In the genomic region with DNA sequence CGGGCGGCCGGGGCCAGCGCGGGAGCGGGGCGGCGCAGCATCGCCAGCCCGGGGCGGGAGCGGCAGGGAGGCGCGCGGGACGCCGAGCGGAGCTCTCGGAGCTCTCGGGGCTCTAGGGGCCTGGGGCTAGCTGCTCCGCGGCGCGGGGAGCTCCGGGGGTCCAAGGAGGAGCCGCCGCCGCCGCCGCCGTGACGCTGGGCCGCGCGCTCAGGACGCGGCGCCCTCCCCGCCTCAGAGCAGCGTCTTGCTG, we compare ENCODE assay signal across 1 cellular context.
TF ChIP-seq lines count a peak whose summit lies in the region.

No MANE protein-coding gene starts in this region.

TF ChIP-seq in K562, 482 proteins besides CTCF, POLR2A, EP300 and RAD21 (continued from another document):
- TF ChIP-seq TBP (optimal IDR thresholded peaks at IDR 0.05; ENCODE audit: low read depth, low read length) (peak; percentile 61), ZFX (CRISPR knock-in tag; IDR thresholded peaks at IDR 0.05) (peak; percentile 43; the same call in 1 of the 2 replicates), SRF (CRISPR knock-in tag; IDR thresholded peaks at IDR 0.05) (no peak), YY1 (IDR thresholded peaks at IDR 0.05; ENCODE audit: borderline replicate concordance in 1 of 3, control insufficient read depth in 1 of 3, extremely low read depth in 1 of 3, insufficient read depth in 3 of 3, insufficient read length in 1 of 3, insufficient replicate concordance in 2 of 3, low read depth in 1 of 3, low read length in 2 of 3) (no peak), ATF7 (IDR thresholded peaks at IDR 0.05) (no peak), RCOR1 (IDR thresholded peaks at IDR 0.05; ENCODE audit: borderline replicate concordance in 1 of 2, low read depth in 2 of 2, low read length in 2 of 2) (no peak; a peak in 1 of 4 replicates), MAFG (tag; conservative IDR thresholded peaks at IDR 0.05) (no peak), BDP1 (IDR thresholded peaks at IDR 0.05; ENCODE audit: insufficient read depth, insufficient read length) (no peak), POLR2AphosphoS5 (IDR thresholded peaks at IDR 0.05; ENCODE audit: control insufficient read depth, insufficient read depth, low read depth, low read length) (peak; percentile 51; the same call in 1 of the 2 replicates), ZNF561 (CRISPR knock-in tag; conservative IDR thresholded peaks at IDR 0.05) (no peak), CXXC5 (CRISPR knock-in tag; IDR thresholded peaks at IDR 0.05) (peak; percentile 72), PCBP2 (IDR thresholded peaks at IDR 0.05; ENCODE audit: low read depth, low read length, poor library complexity, severe bottlenecking) (no peak), PHF21A (IDR thresholded peaks at IDR 0.05; ENCODE audit: borderline replicate concordance, low read depth) (no peak), CREBBP (IDR thresholded peaks at IDR 0.05; ENCODE audit: low read depth, low read length) (no peak), GABPB1 (CRISPR knock-in tag; IDR thresholded peaks at IDR 0.05) (no peak), PHB2 (IDR thresholded peaks at IDR 0.05; ENCODE audit: low read depth) (no peak), TFAM (CRISPR knock-in tag; conservative IDR thresholded peaks at IDR 0.05) (no peak), CHD1 (IDR thresholded peaks at IDR 0.05; ENCODE audit: low read length) (no peak), ZNF347 (CRISPR knock-in tag; IDR thresholded peaks at IDR 0.05; ENCODE audit: low read depth) (no peak), ZNF584 (CRISPR knock-in tag; IDR thresholded peaks at IDR 0.05; ENCODE audit: low read depth) (no peak), CHCHD3 (CRISPR knock-in tag; IDR thresholded peaks at IDR 0.05) (no peak), SMAD2 (IDR thresholded peaks at IDR 0.05; ENCODE audit: low read depth, low read length) (no peak), ZFP36 (IDR thresholded peaks at IDR 0.05; ENCODE audit: low read depth, low read length, partially characterized antibody) (no peak), NBN (IDR thresholded peaks at IDR 0.05; ENCODE audit: low read depth) (no peak), NR1H2 (CRISPR knock-in tag; IDR thresholded peaks at IDR 0.05) (no peak), CREM (IDR thresholded peaks at IDR 0.05; ENCODE audit: low read depth) (0 out of 2 replicates have a peak, but pooled peaks have one; percentile 11), EP400 (IDR thresholded peaks at IDR 0.05) (no peak), CTBP1 (IDR thresholded peaks at IDR 0.05; ENCODE audit: borderline replicate concordance) (peak; percentile 74; the same call in 1 of the 2 replicates), ZNF316 (IDR thresholded peaks at IDR 0.05) (no peak), HCFC1 (IDR thresholded peaks at IDR 0.05; ENCODE audit: low read depth, low read length) (no peak), ZKSCAN1 (IDR thresholded peaks at IDR 0.05; ENCODE audit: low read depth, low read length) (no peak), ZNF140 (CRISPR knock-in tag; IDR thresholded peaks at IDR 0.05) (no peak), NCOR1 (IDR thresholded peaks at IDR 0.05) (no peak), HNRNPH1 (optimal IDR thresholded peaks at IDR 0.05; ENCODE audit: low read depth, low read length) (no peak), NUFIP1 (IDR thresholded peaks at IDR 0.05; ENCODE audit: partially characterized antibody) (no peak), KLF10 (CRISPR knock-in tag; IDR thresholded peaks at IDR 0.05) (no peak), CBX5 (IDR thresholded peaks at IDR 0.05; ENCODE audit: borderline replicate concordance, low read depth) (no peak), ZNF24 (IDR thresholded peaks at IDR 0.05) (0 out of 2 replicates have a peak, but pooled peaks have one; percentile 15), EZH2 (IDR thresholded peaks at IDR 0.05; ENCODE audit: borderline replicate concordance, low read depth, low read length) (no peak), L3MBTL2 (IDR thresholded peaks at IDR 0.05) (no peak), CREB1 (IDR thresholded peaks at IDR 0.05) (0 out of 2 replicates have a peak, but pooled peaks have one; percentile 34), CREB1 (CRISPR knock-in tag; IDR thresholded peaks at IDR 0.05) (no peak), DACH1 (IDR thresholded peaks at IDR 0.05; ENCODE audit: partially characterized antibody) (no peak), YBX1 (IDR thresholded peaks at IDR 0.05) (no peak), CBX1 (IDR thresholded peaks at IDR 0.05; ENCODE audit: low read depth) (no peak), SIN3B (IDR thresholded peaks at IDR 0.05; ENCODE audit: low read depth) (peak; percentile 72), RB1 (IDR thresholded peaks at IDR 0.05; ENCODE audit: low read depth) (peak; percentile 77), ZNF445 (CRISPR knock-in tag; IDR thresholded peaks at IDR 0.05; ENCODE audit: low read depth) (no peak), FOXM1 (IDR thresholded peaks at IDR 0.05; ENCODE audit: low read depth) (no peak), FOXM1 (CRISPR knock-in tag; IDR thresholded peaks at IDR 0.05; ENCODE audit: low read depth) (no peak), TCF7L2 (IDR thresholded peaks at IDR 0.05; ENCODE audit: low read depth, low read length) (no peak), CBFA2T2 (conservative IDR thresholded peaks at IDR 0.05) (no peak)
- TF ChIP-seq, protein P1, sequence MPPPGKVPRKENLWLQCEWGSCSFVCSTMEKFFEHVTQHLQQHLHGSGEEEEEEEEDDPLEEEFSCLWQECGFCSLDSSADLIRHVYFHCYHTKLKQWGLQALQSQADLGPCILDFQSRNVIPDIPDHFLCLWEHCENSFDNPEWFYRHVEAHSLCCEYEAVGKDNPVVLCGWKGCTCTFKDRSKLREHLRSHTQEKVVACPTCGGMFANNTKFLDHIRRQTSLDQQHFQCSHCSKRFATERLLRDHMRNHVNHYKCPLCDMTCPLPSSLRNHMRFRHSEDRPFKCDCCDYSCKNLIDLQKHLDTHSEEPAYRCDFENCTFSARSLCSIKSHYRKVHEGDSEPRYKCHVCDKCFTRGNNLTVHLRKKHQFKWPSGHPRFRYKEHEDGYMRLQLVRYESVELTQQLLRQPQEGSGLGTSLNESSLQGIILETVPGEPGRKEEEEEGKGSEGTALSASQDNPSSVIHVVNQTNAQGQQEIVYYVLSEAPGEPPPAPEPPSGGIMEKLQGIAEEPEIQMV (tag; conservative IDR thresholded peaks at IDR 0.05; ENCODE audit: low read depth) = no peak
- TF ChIP-seq, protein P2, sequence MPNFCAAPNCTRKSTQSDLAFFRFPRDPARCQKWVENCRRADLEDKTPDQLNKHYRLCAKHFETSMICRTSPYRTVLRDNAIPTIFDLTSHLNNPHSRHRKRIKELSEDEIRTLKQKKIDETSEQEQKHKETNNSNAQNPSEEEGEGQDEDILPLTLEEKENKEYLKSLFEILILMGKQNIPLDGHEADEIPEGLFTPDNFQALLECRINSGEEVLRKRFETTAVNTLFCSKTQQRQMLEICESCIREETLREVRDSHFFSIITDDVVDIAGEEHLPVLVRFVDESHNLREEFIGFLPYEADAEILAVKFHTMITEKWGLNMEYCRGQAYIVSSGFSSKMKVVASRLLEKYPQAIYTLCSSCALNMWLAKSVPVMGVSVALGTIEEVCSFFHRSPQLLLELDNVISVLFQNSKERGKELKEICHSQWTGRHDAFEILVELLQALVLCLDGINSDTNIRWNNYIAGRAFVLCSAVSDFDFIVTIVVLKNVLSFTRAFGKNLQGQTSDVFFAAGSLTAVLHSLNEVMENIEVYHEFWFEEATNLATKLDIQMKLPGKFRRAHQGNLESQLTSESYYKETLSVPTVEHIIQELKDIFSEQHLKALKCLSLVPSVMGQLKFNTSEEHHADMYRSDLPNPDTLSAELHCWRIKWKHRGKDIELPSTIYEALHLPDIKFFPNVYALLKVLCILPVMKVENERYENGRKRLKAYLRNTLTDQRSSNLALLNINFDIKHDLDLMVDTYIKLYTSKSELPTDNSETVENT (CRISPR knock-in tag; IDR thresholded peaks at IDR 0.05) = peak; percentile 45; the same call in 1 of the 2 replicates
- TF ChIP-seq, protein P3, sequence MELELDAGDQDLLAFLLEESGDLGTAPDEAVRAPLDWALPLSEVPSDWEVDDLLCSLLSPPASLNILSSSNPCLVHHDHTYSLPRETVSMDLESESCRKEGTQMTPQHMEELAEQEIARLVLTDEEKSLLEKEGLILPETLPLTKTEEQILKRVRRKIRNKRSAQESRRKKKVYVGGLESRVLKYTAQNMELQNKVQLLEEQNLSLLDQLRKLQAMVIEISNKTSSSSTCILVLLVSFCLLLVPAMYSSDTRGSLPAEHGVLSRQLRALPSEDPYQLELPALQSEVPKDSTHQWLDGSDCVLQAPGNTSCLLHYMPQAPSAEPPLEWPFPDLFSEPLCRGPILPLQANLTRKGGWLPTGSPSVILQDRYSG (tag; conservative IDR thresholded peaks at IDR 0.05; ENCODE audit: low read depth) = no peak
- TF ChIP-seq, protein P4, sequence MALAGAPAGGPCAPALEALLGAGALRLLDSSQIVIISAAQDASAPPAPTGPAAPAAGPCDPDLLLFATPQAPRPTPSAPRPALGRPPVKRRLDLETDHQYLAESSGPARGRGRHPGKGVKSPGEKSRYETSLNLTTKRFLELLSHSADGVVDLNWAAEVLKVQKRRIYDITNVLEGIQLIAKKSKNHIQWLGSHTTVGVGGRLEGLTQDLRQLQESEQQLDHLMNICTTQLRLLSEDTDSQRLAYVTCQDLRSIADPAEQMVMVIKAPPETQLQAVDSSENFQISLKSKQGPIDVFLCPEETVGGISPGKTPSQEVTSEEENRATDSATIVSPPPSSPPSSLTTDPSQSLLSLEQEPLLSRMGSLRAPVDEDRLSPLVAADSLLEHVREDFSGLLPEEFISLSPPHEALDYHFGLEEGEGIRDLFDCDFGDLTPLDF (CRISPR knock-in tag; IDR thresholded peaks at IDR 0.05) = no peak
- TF ChIP-seq, protein P5, sequence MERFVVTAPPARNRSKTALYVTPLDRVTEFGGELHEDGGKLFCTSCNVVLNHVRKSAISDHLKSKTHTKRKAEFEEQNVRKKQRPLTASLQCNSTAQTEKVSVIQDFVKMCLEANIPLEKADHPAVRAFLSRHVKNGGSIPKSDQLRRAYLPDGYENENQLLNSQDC (CRISPR knock-in tag; IDR thresholded peaks at IDR 0.05) = no peak
- TF ChIP-seq, protein P6, sequence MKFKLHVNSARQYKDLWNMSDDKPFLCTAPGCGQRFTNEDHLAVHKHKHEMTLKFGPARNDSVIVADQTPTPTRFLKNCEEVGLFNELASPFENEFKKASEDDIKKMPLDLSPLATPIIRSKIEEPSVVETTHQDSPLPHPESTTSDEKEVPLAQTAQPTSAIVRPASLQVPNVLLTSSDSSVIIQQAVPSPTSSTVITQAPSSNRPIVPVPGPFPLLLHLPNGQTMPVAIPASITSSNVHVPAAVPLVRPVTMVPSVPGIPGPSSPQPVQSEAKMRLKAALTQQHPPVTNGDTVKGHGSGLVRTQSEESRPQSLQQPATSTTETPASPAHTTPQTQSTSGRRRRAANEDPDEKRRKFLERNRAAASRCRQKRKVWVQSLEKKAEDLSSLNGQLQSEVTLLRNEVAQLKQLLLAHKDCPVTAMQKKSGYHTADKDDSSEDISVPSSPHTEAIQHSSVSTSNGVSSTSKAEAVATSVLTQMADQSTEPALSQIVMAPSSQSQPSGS (CRISPR knock-in tag; IDR thresholded peaks at IDR 0.05) = no peak
- TF ChIP-seq, protein P7, sequence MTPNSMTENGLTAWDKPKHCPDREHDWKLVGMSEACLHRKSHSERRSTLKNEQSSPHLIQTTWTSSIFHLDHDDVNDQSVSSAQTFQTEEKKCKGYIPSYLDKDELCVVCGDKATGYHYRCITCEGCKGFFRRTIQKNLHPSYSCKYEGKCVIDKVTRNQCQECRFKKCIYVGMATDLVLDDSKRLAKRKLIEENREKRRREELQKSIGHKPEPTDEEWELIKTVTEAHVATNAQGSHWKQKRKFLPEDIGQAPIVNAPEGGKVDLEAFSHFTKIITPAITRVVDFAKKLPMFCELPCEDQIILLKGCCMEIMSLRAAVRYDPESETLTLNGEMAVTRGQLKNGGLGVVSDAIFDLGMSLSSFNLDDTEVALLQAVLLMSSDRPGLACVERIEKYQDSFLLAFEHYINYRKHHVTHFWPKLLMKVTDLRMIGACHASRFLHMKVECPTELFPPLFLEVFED (CRISPR knock-in tag; conservative IDR thresholded peaks at IDR 0.05) = no peak
- TF ChIP-seq, protein P8, sequence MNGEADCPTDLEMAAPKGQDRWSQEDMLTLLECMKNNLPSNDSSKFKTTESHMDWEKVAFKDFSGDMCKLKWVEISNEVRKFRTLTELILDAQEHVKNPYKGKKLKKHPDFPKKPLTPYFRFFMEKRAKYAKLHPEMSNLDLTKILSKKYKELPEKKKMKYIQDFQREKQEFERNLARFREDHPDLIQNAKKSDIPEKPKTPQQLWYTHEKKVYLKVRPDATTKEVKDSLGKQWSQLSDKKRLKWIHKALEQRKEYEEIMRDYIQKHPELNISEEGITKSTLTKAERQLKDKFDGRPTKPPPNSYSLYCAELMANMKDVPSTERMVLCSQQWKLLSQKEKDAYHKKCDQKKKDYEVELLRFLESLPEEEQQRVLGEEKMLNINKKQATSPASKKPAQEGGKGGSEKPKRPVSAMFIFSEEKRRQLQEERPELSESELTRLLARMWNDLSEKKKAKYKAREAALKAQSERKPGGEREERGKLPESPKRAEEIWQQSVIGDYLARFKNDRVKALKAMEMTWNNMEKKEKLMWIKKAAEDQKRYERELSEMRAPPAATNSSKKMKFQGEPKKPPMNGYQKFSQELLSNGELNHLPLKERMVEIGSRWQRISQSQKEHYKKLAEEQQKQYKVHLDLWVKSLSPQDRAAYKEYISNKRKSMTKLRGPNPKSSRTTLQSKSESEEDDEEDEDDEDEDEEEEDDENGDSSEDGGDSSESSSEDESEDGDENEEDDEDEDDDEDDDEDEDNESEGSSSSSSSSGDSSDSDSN (IDR thresholded peaks at IDR 0.05; ENCODE audit: borderline replicate concordance in 1 of 2, low read depth in 2 of 2, low read length in 2 of 2) = peak in 1 of 2 experiments; percentile 60; a peak in 1 of 4 replicates
- TF ChIP-seq, protein P9, sequence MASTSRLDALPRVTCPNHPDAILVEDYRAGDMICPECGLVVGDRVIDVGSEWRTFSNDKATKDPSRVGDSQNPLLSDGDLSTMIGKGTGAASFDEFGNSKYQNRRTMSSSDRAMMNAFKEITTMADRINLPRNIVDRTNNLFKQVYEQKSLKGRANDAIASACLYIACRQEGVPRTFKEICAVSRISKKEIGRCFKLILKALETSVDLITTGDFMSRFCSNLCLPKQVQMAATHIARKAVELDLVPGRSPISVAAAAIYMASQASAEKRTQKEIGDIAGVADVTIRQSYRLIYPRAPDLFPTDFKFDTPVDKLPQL (IDR thresholded peaks at IDR 0.05; ENCODE audit: extremely low read depth, insufficient read length) = no peak
TF ChIP-seq in K562: peak in this region for 21.
